21 cellular contexts compared by ENCODE assay signal in the genomic region with DNA sequence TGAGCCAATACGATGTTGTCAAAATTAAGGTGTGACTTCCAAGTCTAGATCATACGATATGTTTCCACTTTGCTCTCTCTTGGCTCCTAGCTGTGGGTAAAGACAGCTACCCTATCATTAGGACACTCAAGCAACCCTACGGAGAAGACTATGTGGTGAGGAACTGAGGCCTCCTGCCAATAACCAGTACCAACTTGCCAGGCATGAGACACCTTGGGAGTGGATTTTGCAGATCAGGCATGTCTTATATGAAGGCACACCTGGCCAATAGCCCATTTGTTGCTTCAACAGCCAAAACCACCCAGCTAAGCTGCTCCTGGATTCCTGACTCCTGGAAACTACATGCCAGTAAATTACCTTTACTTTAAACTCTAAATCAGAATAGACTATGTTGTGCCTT.
DNase-seq lines count a peak whose midpoint lies in the region; ATAC-seq, FAIRE-seq and TF ChIP-seq lines count a peak whose summit lies in the region.
"Had no signal": no experiment of that assay in that cellular context is flagged by ENCODE, and none has a peak within 500 bp of the region (broad histone marks: within the 10 kb centered on the region; RNA-seq: fewer than 3 reads in every experiment).

No MANE protein-coding gene starts in this region.

- H3K36me3 ChIP-seq in mammary epithelial cell (ENCODE audit: insufficient read depth, low read length) = no peaks in the 10 kb centered on the region
- H3K36me3 ChIP-seq: SJCRH30 had no signal

- H3K4me2 ChIP-seq in mammary epithelial cell (ENCODE audit: insufficient read depth, low read depth, low read length) = peak overlapping the region; percentile 56

- in situ Hi-C loops in mammary epithelial cell (cut with MboI; ENCODE audit: low sequenced_read_pairs in 2 of 2) = no loop called here

- TF ChIP-seq CTCF in mammary epithelial cell (conservative IDR thresholded peaks at IDR 0.05 in 1 of 2, IDR thresholded peaks at IDR 0.05 in 1 of 2; ENCODE audit: extremely low read depth in 1 of 2, insufficient read depth in 1 of 2, low read depth in 1 of 2, low read length in 2 of 2) = no peak

- H3K27me3 ChIP-seq in mammary epithelial cell (ENCODE audit: insufficient read depth, low read length) = no peaks in the 10 kb centered on the region
- H3K27me3 ChIP-seq: SJCRH30 had no signal

- DNase-seq in GM12891 (ENCODE audit: insufficient read length, low spot score) (no peak), NCI-H69 (lab: John Stamatoyannopoulos, UW) (peak; percentile 10), mammary epithelial cell (peak; percentile 94), myocyte (ENCODE audit: low read depth) (peak; percentile 5), COLO668 (lab: John Stamatoyannopoulos, UW; ENCODE audit: unreplicated experiment) (no peak), NOMO-1 (lab: John Stamatoyannopoulos, UW; ENCODE audit: unreplicated experiment in 2 of 2) (no peak)
- DNase-seq: ACHN; AML-193; CD4-positive, CD25-positive, alpha-beta regulatory T cell; GOT3; KG1; MM.1S; NCI-H1092 treated with DMSO at 0.1 percent for 48 hours; NCI-H2107; NCI-H226; NCI-H524 treated with DMSO at 0.1 percent for 48 hours; NK-92 treated with Interleukin-12 subunit alpha and Interleukin-12 subunit beta, amount 100 ng/mL, for 24 hours; RPMI8226; SJCRH30 had no signal

- intact Hi-C loops in mammary epithelial cell (cut with micrococcal nuclease) = no loop called here

- H3K79me2 ChIP-seq in mammary epithelial cell (ENCODE audit: insufficient read depth, low read length) = no peaks in the 10 kb centered on the region

- H3K9me3 ChIP-seq in mammary epithelial cell (replicated peaks; ENCODE audit: insufficient read depth, low read length) = no peaks in the 10 kb centered on the region
- H3K9me3 ChIP-seq: SJCRH30 had no signal

- BruUV-seq in mammary epithelial cell (replicated peaks; lab: Mats Ljungman, UMichigan) = no TSS peak

- WGBS in mammary epithelial cell (ENCODE audit: low coverage, missing lambda C conversion rate) = 6% methylated on average over 3 of the region's 3 CpGs

- ATAC-seq in HG02981 (IDR thresholded peaks at IDR 0.05; ENCODE audit: unreplicated experiment) (no peak), GM21367 (IDR thresholded peaks at IDR 0.05; ENCODE audit: unreplicated experiment) (no peak)

- dilution Hi-C loops in mammary epithelial cell (cut with HindIII; ENCODE audit: low sequenced_read_pairs) = no loop called here

- FAIRE-seq in GM12891 (lab: Jason Lieb, UNC) = peak; percentile 47

- H3K4me3 ChIP-seq in mammary epithelial cell (replicated peaks in 1 of 3; ENCODE audit: insufficient read depth in 1 of 3, low read depth in 2 of 3, low read length in 3 of 3) = no peak overlapping the region
- H3K4me3 ChIP-seq: SJCRH30 had no signal

- no peak for TF ChIP-seq POLR2A in GM12891 (IDR thresholded peaks at IDR 0.05; ENCODE audit: low read depth, low read length)

- H3K4me1 ChIP-seq in mammary epithelial cell (ENCODE audit: insufficient read depth, low read length) = peaks cover 31% of the 10 kb centered on the region
- H3K4me1 ChIP-seq: SJCRH30 had no signal

- H3K9ac ChIP-seq in mammary epithelial cell (ENCODE audit: insufficient read depth, low read length) = no peak overlapping the region

- CTCF ChIA-PET in mammary epithelial cell (lab: Charles Lee; ENCODE audit: low non-redundant PET) = no interaction called here

- H2AFZ ChIP-seq in mammary epithelial cell (ENCODE audit: low read depth, low read length) = peak overlapping the region; percentile 7

- peak overlapping the region; percentile 47 for H3K27ac ChIP-seq in mammary epithelial cell (ENCODE audit: insufficient read depth, low read depth, low read length)
- H3K27ac ChIP-seq: SJCRH30 had no signal

- no peaks in the 10 kb centered on the region for H4K20me1 ChIP-seq in mammary epithelial cell (ENCODE audit: insufficient read depth, low read length)

TF ChIP-seq in GM12891, 5 proteins besides CTCF, POLR2A, EP300 and RAD21:
- no peak for TF ChIP-seq PAX5 (IDR thresholded peaks at IDR 0.05; ENCODE audit: insufficient read depth, low read length, severe bottlenecking)
- TF ChIP-seq POU2F2 (IDR thresholded peaks at IDR 0.05; ENCODE audit: low read depth, low read length) = no peak
- TF ChIP-seq SPI1 (IDR thresholded peaks at IDR 0.05; ENCODE audit: low read depth, low read length) = no peak
- TF ChIP-seq POLR2AphosphoS5 (IDR thresholded peaks at IDR 0.05; ENCODE audit: low read depth, low read length) = no peak
- no peak for TF ChIP-seq TAF1 (IDR thresholded peaks at IDR 0.05; ENCODE audit: low read depth, low read length)
TF ChIP-seq in GM12891: peak in this region for 0.

Comparison
In these comparisons a context has a peak if more than half of its experiments do, and no peak if none do; other contexts are left out.
1. DNase-seq: peak in NCI-H69 (single experiment), mammary epithelial cell (single experiment) and myocyte (single experiment); none in GM12891 (single experiment), COLO668 (single experiment) and NOMO-1 (0 of 2).